Comparison of ENCODE assay signal across 15 cellular contexts in the genomic region with DNA sequence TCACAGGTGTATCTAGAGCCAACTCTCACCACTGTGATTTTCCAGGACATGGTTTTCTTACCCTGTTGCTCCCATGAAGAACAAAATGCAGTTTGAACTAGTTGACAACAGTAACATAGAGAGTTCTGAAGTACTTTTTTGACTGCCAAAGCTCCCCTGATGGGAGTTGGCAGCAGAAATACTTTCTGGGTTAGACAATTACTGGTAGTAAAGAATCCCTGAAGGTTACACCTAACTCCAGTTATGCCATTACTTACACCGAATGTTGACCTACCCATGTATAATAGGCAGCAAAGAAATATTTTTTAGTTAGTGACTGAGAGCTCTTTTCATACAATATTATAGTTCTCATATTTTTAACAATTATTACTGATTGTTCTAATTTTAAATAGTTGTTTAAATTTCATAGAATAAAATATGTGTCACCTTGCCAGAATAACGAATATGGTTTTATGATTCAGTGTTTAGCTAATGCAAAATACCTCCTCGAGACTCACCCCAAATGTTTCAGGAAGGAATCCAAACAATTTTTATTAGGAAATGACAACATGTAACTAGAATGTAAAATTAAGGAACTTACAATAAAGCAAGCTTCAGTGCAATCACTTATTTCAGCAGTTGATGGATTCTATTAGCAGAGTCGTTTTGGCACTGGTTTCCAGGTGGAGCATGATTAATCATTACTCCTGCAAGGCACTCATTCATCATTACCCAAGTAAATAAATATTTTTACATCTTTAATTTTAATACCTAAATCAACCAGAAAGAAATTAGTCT.
DNase-seq lines count a peak whose midpoint lies in the region; ATAC-seq, FAIRE-seq and TF ChIP-seq lines count a peak whose summit lies in the region.
"Had no signal": no experiment of that assay in that cellular context is flagged by ENCODE, and none has a peak within 500 bp of the region (broad histone marks: within the 10 kb centered on the region; RNA-seq: fewer than 3 reads in every experiment).

No MANE protein-coding gene starts in this region.

- H3K4me3 Mint-ChIP-seq in osteocyte (ENCODE audit: unreplicated experiment) (no peak overlapping the region), type B pancreatic cell (no peak overlapping the region), H9 (no peak overlapping the region)
- H3K4me3 Mint-ChIP-seq: CD14-positive monocyte; dendritic cell treated with granulocyte-macrophage colony-stimulating factor and Interleukin-4, amounts not matched to agents 40 ng/mL and 50 ng/mL, for 4 days had no signal

- H3K36me3 Mint-ChIP-seq in osteocyte (ENCODE audit: unreplicated experiment) = no peaks in the 10 kb centered on the region
- H3K36me3 Mint-ChIP-seq in type B pancreatic cell = no peaks in the 10 kb centered on the region
- no peaks in the 10 kb centered on the region for H3K36me3 Mint-ChIP-seq in H9 (ENCODE audit: insufficient read depth in 1 of 3, low read depth in 3 of 3)
- H3K36me3 Mint-ChIP-seq: CD14-positive monocyte had no signal

- H3K9me3 ChIP-seq in H9 (ENCODE audit: control insufficient read depth, low read depth, low read length) = no peaks in the 10 kb centered on the region

- no peak overlapping the region for H2BK5ac ChIP-seq in H9 (ENCODE audit: insufficient read length, low read length)

- H3K18ac ChIP-seq in H9 (ENCODE audit: insufficient read length, low read depth, low read length) = no peak overlapping the region

- H2BK20ac ChIP-seq in H9 (ENCODE audit: low read depth, low read length, poor library complexity, severe bottlenecking) = no peak overlapping the region

- no peak overlapping the region for H2AFZ ChIP-seq in H9 (ENCODE audit: low read length)
- H2AFZ ChIP-seq: parathyroid adenoma had no signal

- H2BK120ac ChIP-seq in H9 (ENCODE audit: low read depth, low read length, poor library complexity, severe bottlenecking) = no peak overlapping the region

- no peak overlapping the region for H4K5ac ChIP-seq in H9 (ENCODE audit: insufficient read length, low read depth, low read length)

- FAIRE-seq in RCC 7860 (lab: Jason Lieb, UNC) (no peak), endometrium (lab: Jason Lieb, UNC) (peak; percentile 26)
- FAIRE-seq: frontal cortex had no signal

- H3K23me2 ChIP-seq in H9 (ENCODE audit: insufficient read length, low read depth, low read length, poor library complexity, severe bottlenecking) = no peaks in the 10 kb centered on the region

- H3K4ac ChIP-seq in H9 (ENCODE audit: low read depth, low read length) = no peak overlapping the region

- no peak overlapping the region for H4K91ac ChIP-seq in H9 (ENCODE audit: insufficient read length, low read depth, low read length)

- H4K8ac ChIP-seq in H9 (replicated peaks; ENCODE audit: insufficient read length, low read depth, low read length) = no peak overlapping the region

- H3K27ac Mint-ChIP-seq in osteocyte (ENCODE audit: unreplicated experiment) (peak overlapping the region; percentile 5), type B pancreatic cell (no peak overlapping the region), H9 (no peak overlapping the region)
- H3K27ac Mint-ChIP-seq: dendritic cell treated with granulocyte-macrophage colony-stimulating factor and Interleukin-4, amounts not matched to agents 40 ng/mL and 50 ng/mL, for 4 days had no signal

- no peak overlapping the region for H3T11ph ChIP-seq in H9 (ENCODE audit: low read length)

- H3K23ac ChIP-seq in H9 (ENCODE audit: insufficient read length, low read depth, low read length) = no peak overlapping the region

- WGBS in H9 (ENCODE audit: extremely low coverage, insufficient read length, low lambda C conversion rate) = no CpG with 5 or more reads among the region's 4 CpGs

- H3K9ac ChIP-seq in H9 (ENCODE audit: extremely low read depth, insufficient read length, low read length) = no peak overlapping the region
- H3K9ac ChIP-seq: parathyroid adenoma had no signal

- DNase-seq in EH (ENCODE audit: low read depth) = peak; percentile 66
- peak; percentile 53 for DNase-seq in RCC 7860 (ENCODE audit: low spot score)
- no peak for DNase-seq in osteocyte (ENCODE audit: extremely low spot score, unreplicated experiment)
- no peak for DNase-seq in GF-D8 (lab: John Stamatoyannopoulos, UW)
- no peak for DNase-seq in type B pancreatic cell (ENCODE audit: extremely low spot score, unreplicated experiment)
- no peak for DNase-seq in H9
- DNase-seq: DND-41, NCI-H187 treated with DMSO at 0.1 percent for 48 hours, NCI-H748 treated with DMSO at 0.1 percent for 48 hours had no signal

- H3K4me1 Mint-ChIP-seq in osteocyte (ENCODE audit: unreplicated experiment) = peaks cover 13% of the 10 kb centered on the region
- no peaks in the 10 kb centered on the region for H3K4me1 Mint-ChIP-seq in type B pancreatic cell (ENCODE audit: unreplicated experiment)
- H3K4me1 Mint-ChIP-seq in H9 = peaks cover 39 to 41% of the 10 kb centered on the region in 2 experiments
- H3K4me1 Mint-ChIP-seq: CD14-positive monocyte had no signal

- H2AK5ac ChIP-seq in H9 (ENCODE audit: insufficient read length, low read length) = no peak overlapping the region

- no peaks in the 10 kb centered on the region for H3K27me3 ChIP-seq in H9 (ENCODE audit: insufficient read depth, low read length)

- no peaks in the 10 kb centered on the region for H4K20me1 ChIP-seq in H9 (ENCODE audit: control insufficient read depth, insufficient read depth, insufficient read length)

- no peak overlapping the region for H3K4me2 ChIP-seq in H9 (ENCODE audit: insufficient read depth, insufficient read length, low read length)

- H2BK15ac ChIP-seq in H9 (ENCODE audit: low read depth, low read length) = no peak overlapping the region

- no peak overlapping the region for H2BK12ac ChIP-seq in H9 (ENCODE audit: insufficient read length, low read depth, low read length)

- H3K27ac ChIP-seq in H9 (ENCODE audit: insufficient read length, low read depth, low read length) = no peak overlapping the region
- H3K27ac ChIP-seq: parathyroid adenoma had no signal

- no peak for TF ChIP-seq CTCF in osteocyte (IDR thresholded peaks at IDR 0.05)
- TF ChIP-seq CTCF in type B pancreatic cell (conservative IDR thresholded peaks at IDR 0.05) = no peak
- no peak for TF ChIP-seq CTCF in H9 (conservative IDR thresholded peaks at IDR 0.05)

- no peaks in the 10 kb centered on the region for H3K79me2 ChIP-seq in H9 (ENCODE audit: insufficient read depth, low read length)
- H3K79me2 ChIP-seq: parathyroid adenoma had no signal

- H3K56ac ChIP-seq in H9 (ENCODE audit: insufficient read length, low read depth, low read length) = no peak overlapping the region

- H3K4me1 ChIP-seq in H9 (ENCODE audit: insufficient read depth, low read length) = peaks cover 6% of the 10 kb centered on the region; the same call in 1 of the 2 replicates
- H3K4me1 ChIP-seq: parathyroid adenoma had no signal

- H3K27me3 Mint-ChIP-seq in osteocyte (ENCODE audit: unreplicated experiment) (no peaks in the 10 kb centered on the region), type B pancreatic cell (no peaks in the 10 kb centered on the region), H9 (ENCODE audit: low read depth) (no peaks in the 10 kb centered on the region)
- H3K27me3 Mint-ChIP-seq: dendritic cell treated with granulocyte-macrophage colony-stimulating factor and Interleukin-4, amounts not matched to agents 40 ng/mL and 50 ng/mL, for 4 days had no signal

- H3K79me1 ChIP-seq in H9 (ENCODE audit: insufficient read depth, low read depth, low read length, poor library complexity, severe bottlenecking) = no peaks in the 10 kb centered on the region

- ATAC-seq in GM21825 (IDR thresholded peaks at IDR 0.05; ENCODE audit: unreplicated experiment) = no peak

- H3K9me3 Mint-ChIP-seq in osteocyte (ENCODE audit: unreplicated experiment) (no peaks in the 10 kb centered on the region), type B pancreatic cell (no peaks in the 10 kb centered on the region), H9 (no peaks in the 10 kb centered on the region)
- H3K9me3 Mint-ChIP-seq: dendritic cell treated with granulocyte-macrophage colony-stimulating factor and Interleukin-4, amounts not matched to agents 40 ng/mL and 50 ng/mL, for 4 days had no signal

- no peak overlapping the region for H3K14ac ChIP-seq in H9 (ENCODE audit: insufficient read depth, low read length)

Comparison
In these comparisons a context has a peak if more than half of its experiments do, and no peak if none do; other contexts are left out.
1. DNase-seq: peak in EH (single experiment) and RCC 7860 (single experiment); none in osteocyte (single experiment), GF-D8 (single experiment), type B pancreatic cell (single experiment) and H9 (single experiment).